In the genomic region with DNA sequence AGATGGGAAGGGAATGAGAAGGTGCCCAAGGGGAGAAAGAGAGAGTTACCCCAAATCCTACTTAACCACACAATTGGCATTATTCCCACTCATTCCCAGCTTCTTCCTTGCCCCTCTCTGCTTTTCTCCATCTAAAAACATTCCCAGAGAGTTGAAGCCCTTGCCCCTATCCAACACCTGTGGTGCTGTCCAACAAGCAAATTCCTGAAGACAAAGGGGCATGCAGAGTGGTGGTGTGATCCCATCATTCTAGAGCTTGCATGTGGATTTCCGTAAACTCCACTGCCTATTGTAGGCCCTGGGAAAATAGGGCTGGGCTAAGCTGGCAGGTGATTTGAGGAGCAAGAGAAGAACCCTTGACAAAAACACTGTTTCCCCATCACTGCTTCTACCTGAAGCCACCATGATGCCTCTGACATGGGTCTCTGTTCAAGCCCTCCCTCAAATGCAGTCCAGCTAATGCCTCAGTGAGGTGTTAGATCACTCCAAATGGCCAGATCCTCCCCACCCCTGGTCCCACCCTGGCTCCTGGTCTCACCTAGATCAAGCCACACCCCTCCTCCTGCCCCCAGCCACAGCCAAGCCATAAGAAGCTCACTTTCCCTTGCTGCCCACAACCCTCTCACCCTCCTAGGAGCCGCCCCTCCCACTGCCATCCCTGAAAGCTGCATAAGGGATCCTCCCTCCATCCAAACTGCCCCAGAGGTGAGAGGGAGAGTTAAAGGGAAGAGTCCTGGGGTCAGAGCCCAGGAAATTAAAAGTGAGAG, we compare ENCODE assay signal across 24 cellular contexts. TPM values are rescaled to one million over a fixed set of nuclear protein-coding genes. Genes with fewer than 3 reads are reported as not detected.
DNase-seq lines count a peak whose midpoint lies in the region; ATAC-seq and TF ChIP-seq lines count a peak whose summit lies in the region.
"Had no signal": no experiment of that assay in that cellular context is flagged by ENCODE, and none has a peak within 500 bp of the region (broad histone marks: within the 10 kb centered on the region; RNA-seq: fewer than 3 reads in every experiment).

No MANE protein-coding gene starts in this region.

- H4K5ac ChIP-seq in H9 (ENCODE audit: insufficient read length, low read depth, low read length): no peak overlapping the region

- no peaks in the 10 kb centered on the region for H3K23me2 ChIP-seq in H9 (ENCODE audit: insufficient read length, low read depth, low read length, poor library complexity, severe bottlenecking)

- H3K79me1 ChIP-seq in H9 (ENCODE audit: insufficient read depth, low read depth, low read length, poor library complexity, severe bottlenecking): no peaks in the 10 kb centered on the region

- H4K8ac ChIP-seq in H9 (replicated peaks; ENCODE audit: insufficient read length, low read depth, low read length): no peak overlapping the region

- H3K9me3 ChIP-seq in H9 (ENCODE audit: control insufficient read depth, low read depth, low read length): no peaks in the 10 kb centered on the region
- H3K9me3 ChIP-seq: MG63 had no signal

- no peak overlapping the region for H2BK15ac ChIP-seq in H9 (ENCODE audit: low read depth, low read length)

- H3K36me3 Mint-ChIP-seq in H9 (ENCODE audit: insufficient read depth in 1 of 3, low read depth in 3 of 3): peaks cover 3 to 10% (median 9%) of the 10 kb centered on the region in 3 experiments; a peak in 4 of 7 replicates
- H3K36me3 Mint-ChIP-seq: CD14-positive monocyte had no signal

- H3K4me3 Mint-ChIP-seq in H9: no peak overlapping the region
- H3K4me3 Mint-ChIP-seq: HFFc6 had no signal

- ATAC-seq in omental fat pad (ENCODE audit: low FRiP score): no peak
- ATAC-seq: PC-3 had no signal

- no peak overlapping the region for H3K4me2 ChIP-seq in H9 (ENCODE audit: insufficient read depth, insufficient read length, low read length)

- H3K14ac ChIP-seq in H9 (ENCODE audit: insufficient read depth, low read length): no peak overlapping the region

- no peak overlapping the region for H2BK5ac ChIP-seq in H9 (ENCODE audit: insufficient read length, low read length)

- no peak overlapping the region for H4K91ac ChIP-seq in H9 (ENCODE audit: insufficient read length, low read depth, low read length)

- no peak overlapping the region for H2BK12ac ChIP-seq in H9 (ENCODE audit: insufficient read length, low read depth, low read length)

- no peak overlapping the region for H3K56ac ChIP-seq in H9 (ENCODE audit: insufficient read length, low read depth, low read length)

- no peak overlapping the region for H2BK20ac ChIP-seq in H9 (ENCODE audit: low read depth, low read length, poor library complexity, severe bottlenecking)

- H3K4me1 Mint-ChIP-seq in H9: peaks cover 17 to 48% of the 10 kb centered on the region in 2 experiments
- H3K4me1 Mint-ChIP-seq: CD14-positive monocyte had no signal

- no peaks in the 10 kb centered on the region for H4K20me1 ChIP-seq in H9 (ENCODE audit: control insufficient read depth, insufficient read depth, insufficient read length)

- DNase-seq in DMS79 (lab: John Stamatoyannopoulos, UW): peak; percentile 28
- peak; percentile 69 for DNase-seq in H9
- DNase-seq in astrocyte of the hippocampus (ENCODE audit: low read depth, low spot score): peak; percentile 10
- peak; percentile 65 for DNase-seq in iPS-NIHi7 (ENCODE audit: extremely low spot score)
- no peak for DNase-seq in DMS53 (lab: John Stamatoyannopoulos, UW)
- no peak for DNase-seq in COLO829 (ENCODE audit: low spot score)
- DNase-seq in T1000 (lab: John Stamatoyannopoulos, UW): no peak
- DNase-seq in omental fat pad (ENCODE audit: low spot score): no peak
- DNase-seq: AML-193, DMS153, HFFc6, Karpas-422, MG63, NCI-H1105 treated with DMSO at 0.1 percent for 48 hours, NCI-H1930, NCI-H2171 treated with DMSO at 0.1 percent for 48 hours, NCI-H748 treated with DMSO at 0.1 percent for 48 hours, PC-3, T-helper 1 cell had no signal

- H3K9me3 Mint-ChIP-seq in H9: peaks cover 0 to 8% of the 10 kb centered on the region in 2 experiments; a peak in 3 of 5 replicates

- H3K27me3 ChIP-seq in H9 (ENCODE audit: insufficient read depth, low read length): no peaks in the 10 kb centered on the region

- H3T11ph ChIP-seq in H9 (ENCODE audit: low read length): no peak overlapping the region

- no peaks in the 10 kb centered on the region for H3K79me2 ChIP-seq in H9 (ENCODE audit: insufficient read depth, low read length)

- no peak overlapping the region for H3K18ac ChIP-seq in H9 (ENCODE audit: insufficient read length, low read depth, low read length)

- H3K4ac ChIP-seq in H9 (ENCODE audit: low read depth, low read length): no peak overlapping the region

- H3K23ac ChIP-seq in H9 (ENCODE audit: insufficient read length, low read depth, low read length): no peak overlapping the region

- H3K27ac Mint-ChIP-seq in H9: peak overlapping the region in 2 of 3 experiments; percentile 28 to 46; a peak in 3 of 7 replicates
- H3K27ac Mint-ChIP-seq: CD14-positive monocyte, HFFc6 had no signal

- peaks cover 4% of the 10 kb centered on the region; the same call in 1 of the 2 replicates for H3K4me1 ChIP-seq in H9 (ENCODE audit: insufficient read depth, low read length)
- H3K4me1 ChIP-seq: Caco-2 had no signal

- WGBS in H9 (ENCODE audit: extremely low coverage, insufficient read length, low lambda C conversion rate): no CpG with 5 or more reads among the region's 2 CpGs

- H3K9ac ChIP-seq in H9 (ENCODE audit: extremely low read depth, insufficient read length, low read length): no peak overlapping the region

- peaks cover 3% of the 10 kb centered on the region; the same call in 1 of the 2 replicates for H3K27me3 Mint-ChIP-seq in H9 (ENCODE audit: low read depth)

- H2BK120ac ChIP-seq in H9 (ENCODE audit: low read depth, low read length, poor library complexity, severe bottlenecking): no peak overlapping the region

- no peak overlapping the region for H2AK5ac ChIP-seq in H9 (ENCODE audit: insufficient read length, low read length)

- H3K27ac ChIP-seq in H9 (ENCODE audit: insufficient read length, low read depth, low read length): no peak overlapping the region
- H3K27ac ChIP-seq: SK-N-MC had no signal

- TF ChIP-seq CTCF in H9 (conservative IDR thresholded peaks at IDR 0.05) (no peak), omental fat pad (IDR thresholded peaks at IDR 0.05) (no peak)

- no peak overlapping the region for H2AFZ ChIP-seq in H9 (ENCODE audit: low read length)

RNA-seq across cellular contexts. Expression of a gene that starts 29.5 kb away (rescaled TPM):
- 3.2 and 3.3 TPM in 2 replicates for total RNA-seq in H9 (2021)
- under 1 TPM in 1 of 4 donors, not detected in 3; 0.12 TPM for total RNA-seq in omental fat pad
- total RNA-seq: G401, NCI-H460, PC-3 had no signal

Comparison
In these comparisons a context has a peak if more than half of its experiments do, and no peak if none do; other contexts are left out.
1. DNase-seq: peak in DMS79 (single experiment), H9 (single experiment), astrocyte of the hippocampus (single experiment) and iPS-NIHi7 (single experiment); none in DMS53 (single experiment), COLO829 (single experiment), T1000 (single experiment) and omental fat pad (single experiment).